ENCODE assay signal across 38 cellular contexts in genomic region chr16:52182840-52183239, GRCh38.
"Had no signal": no experiment of that assay in that cellular context is flagged by ENCODE, and none has a peak within 500 bp of the region (broad histone marks: within the 10 kb centered on the region; RNA-seq: fewer than 3 reads in every experiment).

No MANE protein-coding gene starts in this region.

- H3K27me3 ChIP-seq: adrenal gland, ascending aorta, body of pancreas, brain microvascular endothelial cell, breast epithelium, cardiac muscle cell had no signal

- H3K36me3 ChIP-seq: adrenal gland, ascending aorta, brain microvascular endothelial cell, breast epithelium, cardiac muscle cell had no signal

- H3K36me3 Mint-ChIP-seq: activated naive CD4-positive, alpha-beta T cell treated with anti-CD3 and anti-CD28 coated beads, Interleukin-2, amount 10 ng/mL, durations not matched to agents 7 days and 5 days; activated naive CD4-positive, alpha-beta T cell treated with anti-CD3 and anti-CD28 coated beads, Interleukin-2, amount 50 U/mL, for 24 hours; activated naive CD4-positive, alpha-beta T cell treated with anti-CD3 and anti-CD28 coated beads, Interleukin-2, amount 50 U/mL, for 72 hours; activated naive CD8-positive, alpha-beta T cell; activated naive CD8-positive, alpha-beta T cell treated with anti-CD3 and anti-CD28 coated beads for 36 hours; activated naive CD8-positive, alpha-beta T cell treated with anti-CD3 and anti-CD28 coated beads, Interleukin-2, amount 10 ng/mL, durations not matched to agents 7 days and 5 days; brain had no signal

- H3K4me3 ChIP-seq: adrenal gland, ascending aorta, body of pancreas, breast epithelium, cardiac muscle cell had no signal

- DNase-seq: activated effector memory CD4-positive, alpha-beta T cell treated with anti-CD3 and anti-CD28 coated beads, Interleukin-2, amount 50 U/mL, for 16 hours; activated effector memory CD4-positive, alpha-beta T cell treated with Interleukin-2 at 50 U/mL for 16 hours; activated gamma-delta T cell; activated gamma-delta T cell treated with Interleukin-2 at 50 U/mL for 16 hours; activated naive CD4-positive, alpha-beta T cell; activated naive CD4-positive, alpha-beta T cell treated with anti-CD3 and anti-CD28 coated beads for 36 hours; activated naive CD4-positive, alpha-beta T cell treated with anti-CD3 and anti-CD28 coated beads, Interleukin-2, amount 10 ng/mL, durations not matched to agents 7 days and 5 days; activated naive CD4-positive, alpha-beta T cell treated with anti-CD3 and anti-CD28 coated beads, Interleukin-2, amount 50 U/mL, for 16 hours; activated naive CD4-positive, alpha-beta T cell treated with Interleukin-2 at 50 U/mL for 16 hours; activated naive CD8-positive, alpha-beta T cell treated with anti-CD3 and anti-CD28 coated beads for 36 hours; activated naive CD8-positive, alpha-beta T cell treated with anti-CD3 and anti-CD28 coated beads, Interleukin-2, amount 10 ng/mL, durations not matched to agents 7 days and 5 days; activated T-cell treated with anti-CD3 and anti-CD28 coated beads, Interleukin-2, amount 50 U/mL, for 1 hour; activated T-cell treated with anti-CD3 and anti-CD28 coated beads, Interleukin-2, amount 50 U/mL, for 24 hours; activated T-cell treated with anti-CD3 and anti-CD28 coated beads, Interleukin-2, amount 50 U/mL, for 4 hours; activated T-cell treated with anti-CD3 and anti-CD28 coated beads, Interleukin-2, amount 50 U/mL, for 48 hours; activated T-cell treated with anti-CD3 and anti-CD28 coated beads, Interleukin-2, amount 50 U/mL, for 72 hours; adrenal gland; amniotic stem cell; amygdala; anterior cingulate cortex; aorta; body of pancreas; brain microvascular endothelial cell; caudate nucleus; central memory CD4-positive, alpha-beta T cell; cerebellar nuclear complex had no signal

- H3K4me1 ChIP-seq: adrenal gland, ascending aorta, body of pancreas, breast epithelium had no signal

- H3K4me1 Mint-ChIP-seq: activated naive CD4-positive, alpha-beta T cell treated with anti-CD3 and anti-CD28 coated beads, Interleukin-2, amount 10 ng/mL, durations not matched to agents 7 days and 5 days; activated naive CD4-positive, alpha-beta T cell treated with anti-CD3 and anti-CD28 coated beads, Interleukin-2, amount 50 U/mL, for 24 hours; activated naive CD8-positive, alpha-beta T cell treated with anti-CD3 and anti-CD28 coated beads for 36 hours; activated naive CD8-positive, alpha-beta T cell treated with anti-CD3 and anti-CD28 coated beads, Interleukin-2, amount 10 ng/mL, durations not matched to agents 7 days and 5 days; activated T-helper 17 cell treated with anti-CD3 and anti-CD28 coated beads, Interleukin-2, amount 50 U/mL, for 72 hours; central memory CD8-positive, alpha-beta T cell had no signal

- H3K9me3 ChIP-seq: adrenal gland, ascending aorta, body of pancreas, breast epithelium had no signal

- H3K9me3 Mint-ChIP-seq: activated naive CD4-positive, alpha-beta T cell treated with anti-CD3 and anti-CD28 coated beads for 36 hours; activated naive CD4-positive, alpha-beta T cell treated with anti-CD3 and anti-CD28 coated beads, Interleukin-2, amount 10 ng/mL, durations not matched to agents 7 days and 5 days; activated naive CD4-positive, alpha-beta T cell treated with anti-CD3 and anti-CD28 coated beads, Interleukin-2, amount 50 U/mL, for 24 hours; activated naive CD8-positive, alpha-beta T cell treated with anti-CD3 and anti-CD28 coated beads for 36 hours; activated T-cell treated with anti-CD3 and anti-CD28 coated beads, Interleukin-2, amount 50 U/mL, for 4 hours; brain had no signal

- FAIRE-seq: astrocyte had no signal

- H3K4me3 Mint-ChIP-seq: activated naive CD4-positive, alpha-beta T cell treated with anti-CD3 and anti-CD28 coated beads for 36 hours; activated naive CD4-positive, alpha-beta T cell treated with anti-CD3 and anti-CD28 coated beads, Interleukin-2, amount 10 ng/mL, durations not matched to agents 7 days and 5 days; activated naive CD4-positive, alpha-beta T cell treated with anti-CD3 and anti-CD28 coated beads, Interleukin-2, amount 50 U/mL, for 24 hours; activated naive CD8-positive, alpha-beta T cell; activated naive CD8-positive, alpha-beta T cell treated with anti-CD3 and anti-CD28 coated beads for 36 hours; activated naive CD8-positive, alpha-beta T cell treated with anti-CD3 and anti-CD28 coated beads, Interleukin-2, amount 10 ng/mL, durations not matched to agents 7 days and 5 days; activated T-cell treated with anti-CD3 and anti-CD28 coated beads, Interleukin-2, amount 50 U/mL, for 24 hours; activated T-cell treated with anti-CD3 and anti-CD28 coated beads, Interleukin-2, amount 50 U/mL, for 4 hours; activated T-cell treated with anti-CD3 and anti-CD28 coated beads, Interleukin-2, amount 50 U/mL, for 72 hours; activated T-helper 1 cell treated with anti-CD3 and anti-CD28 coated beads, Interleukin-12 subunit alpha, Interleukin-12 subunit beta, Interleukin-2, Interleukin-4 antibody, amounts not matched to agents 30 ng/mL and 10 ng/mL and 1 ng/mL, durations not matched to agents 14 hours and 24 hours and 36 hours; activated T-helper 17 cell treated with anti-CD3 and anti-CD28 coated beads, Interleukin-2, amount 50 U/mL, for 72 hours; brain; central memory CD8-positive, alpha-beta T cell had no signal

- H3K27ac Mint-ChIP-seq: activated naive CD4-positive, alpha-beta T cell treated with anti-CD3 and anti-CD28 coated beads for 36 hours; activated naive CD4-positive, alpha-beta T cell treated with anti-CD3 and anti-CD28 coated beads, Interleukin-2, amount 10 ng/mL, durations not matched to agents 7 days and 5 days; activated naive CD4-positive, alpha-beta T cell treated with anti-CD3 and anti-CD28 coated beads, Interleukin-2, amount 50 U/mL, for 24 hours; activated naive CD4-positive, alpha-beta T cell treated with anti-CD3 and anti-CD28 coated beads, Interleukin-2, amount 50 U/mL, for 72 hours; activated naive CD8-positive, alpha-beta T cell; activated naive CD8-positive, alpha-beta T cell treated with anti-CD3 and anti-CD28 coated beads for 36 hours; activated naive CD8-positive, alpha-beta T cell treated with anti-CD3 and anti-CD28 coated beads, Interleukin-2, amount 10 ng/mL, durations not matched to agents 7 days and 5 days; activated T-cell treated with anti-CD3 and anti-CD28 coated beads, Interleukin-2, amount 50 U/mL, for 24 hours; activated T-cell treated with anti-CD3 and anti-CD28 coated beads, Interleukin-2, amount 50 U/mL, for 72 hours; activated T-helper 1 cell treated with anti-CD3 and anti-CD28 coated beads, Interleukin-12 subunit alpha, Interleukin-12 subunit beta, Interleukin-2, Interleukin-4 antibody, amounts not matched to agents 30 ng/mL and 10 ng/mL and 1 ng/mL, durations not matched to agents 14 hours and 24 hours and 36 hours; activated T-helper 17 cell treated with anti-CD3 and anti-CD28 coated beads, Interleukin-2, amount 50 U/mL, for 72 hours; activated T-helper 2 cell treated with anti-CD3 and anti-CD28 coated beads, Interferon-gamma antibody, Interleukin-2, Interleukin-4, amounts not matched to agents 10 μg/mL and 5 μg/mL and 100 μg/mL, durations not matched to agents 14 hours and 24 hours and 36 hours; brain had no signal

- H3K27ac ChIP-seq: adrenal gland, ascending aorta, body of pancreas, brain microvascular endothelial cell, breast epithelium, cardiac muscle cell had no signal

- H3K27me3 Mint-ChIP-seq: activated naive CD4-positive, alpha-beta T cell treated with anti-CD3 and anti-CD28 coated beads, Interleukin-2, amount 10 ng/mL, durations not matched to agents 7 days and 5 days; activated naive CD4-positive, alpha-beta T cell treated with anti-CD3 and anti-CD28 coated beads, Interleukin-2, amount 50 U/mL, for 24 hours; activated naive CD8-positive, alpha-beta T cell; activated naive CD8-positive, alpha-beta T cell treated with anti-CD3 and anti-CD28 coated beads for 36 hours; activated naive CD8-positive, alpha-beta T cell treated with anti-CD3 and anti-CD28 coated beads, Interleukin-2, amount 10 ng/mL, durations not matched to agents 7 days and 5 days; activated T-cell treated with anti-CD3 and anti-CD28 coated beads, Interleukin-2, amount 50 U/mL, for 24 hours; activated T-helper 17 cell treated with anti-CD3 and anti-CD28 coated beads, Interleukin-2, amount 50 U/mL, for 72 hours; central memory CD8-positive, alpha-beta T cell had no signal

- ATAC-seq: activated naive CD4-positive, alpha-beta T cell treated with anti-CD3 and anti-CD28 coated beads, Interleukin-2, amount 50 U/mL, for 72 hours; activated T-cell treated with anti-CD3 and anti-CD28 coated beads, Interleukin-2, amount 50 U/mL, for 4 hours; activated T-cell treated with anti-CD3 and anti-CD28 coated beads, Interleukin-2, amount 50 U/mL, for 72 hours; activated T-helper 17 cell treated with anti-CD3 and anti-CD28 coated beads, Interleukin-2, amount 50 U/mL, for 72 hours; body of pancreas had no signal
